Comparison of ENCODE assay signal across 8 cellular contexts in genomic region chr12:100163416-100164152, GRCh38. TPM values are rescaled to one million over a fixed set of nuclear protein-coding genes. Genes with fewer than 3 reads are reported as not detected.
A peak's percentile ranks its signal among the peaks of the same experiment; 100 is the strongest.
DNase-seq lines count a peak whose midpoint lies in the region; ATAC-seq and TF ChIP-seq lines count a peak whose summit lies in the region.

No MANE protein-coding gene starts in this region.

- peak; percentile 26 for TF ChIP-seq CTCF in RWPE2 (IDR thresholded peaks at IDR 0.05; ENCODE audit: poor library complexity, severe bottlenecking)
- TF ChIP-seq CTCF in foreskin keratinocyte (conservative IDR thresholded peaks at IDR 0.05), result peak; percentile 47

- H3K4me3 ChIP-seq in RWPE2 (ENCODE audit: severe bottlenecking) (peak overlapping the region; percentile 7), thymus (ENCODE audit: low read length) (peak overlapping the region; percentile 3)

- H3K4me1 ChIP-seq in RWPE2 (ENCODE audit: insufficient read depth, poor library complexity, severe bottlenecking), result no peaks in the 10 kb centered on the region
- no peaks in the 10 kb centered on the region for H3K4me1 ChIP-seq in foreskin keratinocyte
- H3K4me1 ChIP-seq in thymus (ENCODE audit: control insufficient read depth, insufficient read depth, low read length), result peaks cover 2% of the 10 kb centered on the region

- H3K9me3 ChIP-seq in RWPE2 (ENCODE audit: severe bottlenecking), result no peaks in the 10 kb centered on the region
- no peaks in the 10 kb centered on the region for H3K9me3 ChIP-seq in thymus (ENCODE audit: control insufficient read depth)

- peak; percentile 75 for DNase-seq in DMS79 treated with DMSO at 0.1 percent for 48 hours (lab: John Stamatoyannopoulos, UW)
- peak; percentile 7 for DNase-seq in GOT3 (lab: John Stamatoyannopoulos, UW)
- peak; percentile 63 for DNase-seq in LHCN-M2 (ENCODE audit: low read depth)
- no peak for DNase-seq in RWPE2 (ENCODE audit: low spot score)
- peak; percentile 45 for DNase-seq in activated gamma-delta T cell (lab: John Stamatoyannopoulos, UW)
- peak; percentile 21 to 44 for DNase-seq in foreskin keratinocyte
- DNase-seq in occipital lobe (lab: John Stamatoyannopoulos, UW), result peak; percentile 71

- ATAC-seq in RWPE2 (ENCODE audit: low read depth), result peak; percentile 98
- peak; percentile 98 for ATAC-seq in foreskin keratinocyte

- H3K27ac ChIP-seq in RWPE2 (ENCODE audit: poor library complexity, severe bottlenecking) (no peak overlapping the region), foreskin keratinocyte (no peak overlapping the region), thymus (ENCODE audit: low read depth) (no peak overlapping the region)

- H3K27me3 ChIP-seq in RWPE2 (ENCODE audit: insufficient read depth, poor library complexity, severe bottlenecking) (no peaks in the 10 kb centered on the region), foreskin keratinocyte (no peaks in the 10 kb centered on the region), thymus (ENCODE audit: control insufficient read depth, insufficient read depth) (no peaks in the 10 kb centered on the region)

- WGBS in thymus, result 6% methylated on average over 16 of the region's 16 CpGs

- H3K36me3 ChIP-seq in RWPE2 (ENCODE audit: low read depth) (no peaks in the 10 kb centered on the region), thymus (ENCODE audit: control insufficient read depth, insufficient read depth) (peaks cover 11% of the 10 kb centered on the region)

RNA-seq across cellular contexts. Expression of gene BLTP3B, which starts 20.9 kb away (rescaled TPM):
- total RNA-seq in LHCN-M2 (2014; rRNA removed) (28.9 and 35.0 TPM in 2 replicates), foreskin keratinocyte (12.3 and 12.7 TPM in 2 replicates), occipital lobe (99.2 TPM)
- polyA plus RNA-seq in LHCN-M2 (2012), result 5.2 TPM
- polyA plus RNA-seq in foreskin keratinocyte (2.4 and 2.9 TPM in 2 replicates), thymus (9.5 TPM)

RNA-seq across cellular contexts. Expression of gene ACTR6, which starts 37.0 kb away (rescaled TPM):
- total RNA-seq in LHCN-M2 (2014; rRNA removed), result 23.9 and 26.6 TPM in 2 replicates
- 12.0 TPM for polyA plus RNA-seq in LHCN-M2 (2012)
- total RNA-seq in foreskin keratinocyte, result 17.5 and 20.5 TPM in 2 replicates
- polyA plus RNA-seq in foreskin keratinocyte, result 13.2 and 13.9 TPM in 2 replicates
- total RNA-seq in occipital lobe, result 50.5 TPM
- 39.9 TPM for polyA plus RNA-seq in thymus
